Comparison of ENCODE assay signal across 8 cellular contexts in the genomic region with DNA sequence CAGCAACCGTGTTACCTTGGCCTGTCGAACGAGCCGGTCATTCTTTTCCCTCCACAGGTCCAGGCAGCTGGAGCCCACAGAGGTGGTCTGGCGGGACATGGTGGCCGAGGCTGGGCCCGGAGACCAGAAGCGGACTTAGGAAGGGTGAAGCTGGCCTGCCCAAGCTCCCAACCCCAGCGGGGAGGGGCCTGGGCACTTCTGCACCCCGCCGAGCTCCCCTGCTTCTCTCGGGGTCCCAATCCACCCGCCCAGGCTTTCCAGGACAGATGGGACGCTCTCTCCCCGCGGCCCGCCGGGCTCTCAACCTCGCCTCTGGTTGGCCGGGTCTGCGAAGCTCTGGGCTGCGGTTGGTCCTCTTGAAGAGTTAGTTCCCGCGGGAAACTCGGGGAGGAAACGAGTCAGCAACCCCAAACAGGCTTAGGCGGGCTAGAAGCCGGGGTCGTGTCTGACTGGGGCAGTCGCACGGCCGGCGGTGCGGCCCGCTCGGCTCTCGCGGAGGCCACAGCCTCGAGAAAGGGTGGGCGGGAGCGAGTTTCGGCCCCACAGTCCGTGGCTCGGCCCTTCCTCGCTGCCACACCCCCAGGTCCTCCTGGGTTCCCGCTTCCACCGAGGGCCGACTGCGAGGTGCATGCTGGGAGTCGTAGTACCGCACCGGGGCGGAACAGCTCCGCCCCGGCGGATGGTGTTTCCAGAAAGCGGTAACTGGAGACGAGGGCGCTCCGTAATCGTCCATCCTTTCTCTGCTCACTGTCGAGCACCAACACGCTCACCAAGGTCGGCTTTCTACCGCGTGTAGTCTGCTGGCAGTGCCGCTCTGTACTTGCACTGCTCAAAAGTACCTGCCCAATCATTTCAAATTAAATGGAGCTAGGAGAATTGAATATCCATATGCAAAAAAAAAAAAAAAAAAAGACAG. TPM values are rescaled to one million over a fixed set of nuclear protein-coding genes. Genes with fewer than 3 reads are reported as not detected.
A peak's percentile ranks its signal among the peaks of the same experiment; 100 is the strongest.
DNase-seq lines count a peak whose midpoint lies in the region; TF ChIP-seq lines count a peak whose summit lies in the region.

Gene FANCG, minus strand, starts transcription at position 517 of the 916 bp plus-strand sequence. Its CDS starts 418 bp downstream, at position 99.

- no peaks in the 10 kb centered on the region for H3F3A ChIP-seq in Loucy (ENCODE audit: low read depth)

- DNase-seq in ELF-1 (ENCODE audit: low read depth, low spot score): peak; percentile 96
- DNase-seq in H4 (ENCODE audit: low spot score): peak; percentile 91
- DNase-seq in SHP77 treated with DMSO at 0.1 percent for 48 hours (lab: John Stamatoyannopoulos, UW): peak; percentile 81
- DNase-seq in activated gamma-delta T cell (lab: John Stamatoyannopoulos, UW): peak; percentile 50
- peak; percentile 93 to 97 for DNase-seq in foreskin fibroblast
- peak; percentile 80 for DNase-seq in neural crest cell (ENCODE audit: low read depth, low spot score)

- no peaks in the 10 kb centered on the region for H3K9me2 ChIP-seq in Loucy (replicated peaks; ENCODE audit: low read depth, low read length)

- TF ChIP-seq CTCF in Loucy (conservative IDR thresholded peaks at IDR 0.05; ENCODE audit: low read length) (no peak), foreskin fibroblast (IDR thresholded peaks at IDR 0.05; ENCODE audit: low read depth, low read length) (no peak), neural crest cell (conservative IDR thresholded peaks at IDR 0.05) (no peak)

- H3K36me3 Mint-ChIP-seq in neural crest cell (ENCODE audit: low read depth): peaks cover 4% of the 10 kb centered on the region

- peaks cover 30% of the 10 kb centered on the region for H3K4me1 Mint-ChIP-seq in neural crest cell

- H3K4me2 ChIP-seq in Loucy (ENCODE audit: low read depth, low read length, poor library complexity, severe bottlenecking): peak within 1 kb of the TSS; percentile 93

- H3K4me1 ChIP-seq in Loucy (ENCODE audit: insufficient read depth, low read length, poor library complexity, severe bottlenecking) (peaks cover 38% of the 10 kb centered on the region), stomach smooth muscle (ENCODE audit: control insufficient read depth, insufficient read depth, low read length) (peaks cover 18% of the 10 kb centered on the region)

- H3K79me2 ChIP-seq in Loucy (ENCODE audit: insufficient read depth, low read length): peaks cover 44% of the 10 kb centered on the region

- H3K4me3 Mint-ChIP-seq in neural crest cell: peak within 1 kb of the TSS; percentile 91

- H3K9me3 Mint-ChIP-seq in neural crest cell: no peaks in the 10 kb centered on the region

- H3K9me3 ChIP-seq in Loucy (ENCODE audit: insufficient read depth, low read depth, low read length) (no peaks in the 10 kb centered on the region), stomach smooth muscle (ENCODE audit: control insufficient read depth in 2 of 2, low read length in 2 of 2) (no peaks in the 10 kb centered on the region)

- peak within 1 kb of the TSS; percentile 92 for H2AFZ ChIP-seq in Loucy (ENCODE audit: low read length)

- H3K36me3 ChIP-seq in Loucy (ENCODE audit: insufficient read depth, low read length) (peaks cover 6% of the 10 kb centered on the region; the same call in 1 of the 2 replicates), stomach smooth muscle (ENCODE audit: control insufficient read depth in 2 of 2, insufficient read depth in 2 of 2, low read length in 2 of 2) (peaks cover 0 to 7% of the 10 kb centered on the region in 2 donors)

- H3K4me3 ChIP-seq in Loucy (ENCODE audit: low read length, poor library complexity, severe bottlenecking) (peak within 1 kb of the TSS; percentile 88), foreskin fibroblast (ENCODE audit: low read depth in 1 of 2, low read length in 2 of 2) (peak within 1 kb of the TSS; percentile 80 to 89), stomach smooth muscle (ENCODE audit: low read length in 2 of 2) (peak within 1 kb of the TSS; percentile 89 to 90)

- peaks cover 10% of the 10 kb centered on the region for H4K20me1 ChIP-seq in Loucy (ENCODE audit: insufficient read depth, low read length, poor library complexity, severe bottlenecking)

- peak within 1 kb of the TSS; percentile 62 for H3K27ac ChIP-seq in stomach smooth muscle (ENCODE audit: low read length)

- H3K27ac Mint-ChIP-seq in neural crest cell (ENCODE audit: unreplicated experiment): peak within 1 kb of the TSS; percentile 98

- H3K9ac ChIP-seq in Loucy (ENCODE audit: low read depth, low read length, poor library complexity, severe bottlenecking) (peak within 1 kb of the TSS; percentile 89), stomach smooth muscle (ENCODE audit: low read length in 2 of 2) (peak within 1 kb of the TSS; percentile 46 to 74)

- H3K27me3 ChIP-seq in Loucy (ENCODE audit: insufficient read depth, low read length, poor library complexity, severe bottlenecking) (no peaks in the 10 kb centered on the region), stomach smooth muscle (ENCODE audit: control insufficient read depth in 1 of 2, insufficient read depth in 2 of 2, low read length in 2 of 2) (no peaks in the 10 kb centered on the region)

- no peaks in the 10 kb centered on the region for H3K27me3 Mint-ChIP-seq in neural crest cell (ENCODE audit: low read depth)

RNA-seq across cellular contexts. Expression of gene FANCG, which starts in this region (rescaled TPM):
- 67.6 and 84.0 TPM in 2 replicates for total RNA-seq in H4 (2014; rRNA removed; shearing (Covaris generic))
- 115 and 126 TPM in 2 replicates for total RNA-seq in neural crest cell

Comparison
In these comparisons a context has a peak if more than half of its experiments do, and no peak if none do; other contexts are left out.
1. Peak in every context shown above with its lines: DNase-seq, H3K4me3 ChIP-seq and H3K27ac ChIP-seq.